ENCODE assay signal across 8 cellular contexts in genomic region chr9:129568560-129569505, GRCh38. TPM values are rescaled to one million over a fixed set of nuclear protein-coding genes. Genes with fewer than 3 reads are reported as not detected.
DNase-seq lines count a peak whose midpoint lies in the region; ATAC-seq and TF ChIP-seq lines count a peak whose summit lies in the region.

No MANE protein-coding gene starts in this region.

- ATAC-seq in HG03469 (IDR thresholded peaks at IDR 0.05; ENCODE audit: unreplicated experiment): no peak

- no peak for TF ChIP-seq POLR2A in adrenal gland (IDR thresholded peaks at IDR 0.05)

- 6 to 20% (median 11%) methylated on average over 16 to 91 of the region's 92 CpGs for WGBS in adrenal gland, 4 donors

- in situ Hi-C loops in ACHN (cut with HindIII; ENCODE audit: low pct_ligation_motif_present, low pct_unique_long_range_greater_than_20kb, low sequenced_read_pairs): no loop called here

- intact Hi-C loops in adrenal gland (cut with DNase I): no loop called here

- peak overlapping the region; percentile 75 for H3K9ac ChIP-seq in HUES6 (ENCODE audit: low read length)

- H3K4me3 ChIP-seq in HUES6 (ENCODE audit: low read depth, low read length) (peak overlapping the region; percentile 83), adrenal gland (peak overlapping the region in 2 of 4 donors; percentile 20 to 71), retinal pigment epithelial cell (ENCODE audit: low read length) (peak overlapping the region; percentile 51)

- H3K9me3 ChIP-seq in HUES6 (ENCODE audit: control insufficient read depth, insufficient read depth, low read depth, low read length): peaks cover 15% of the 10 kb centered on the region; the same call in 1 of the 2 replicates
- no peaks in the 10 kb centered on the region for H3K9me3 ChIP-seq in adrenal gland (replicated peaks in 1 of 3)

- H3K36me3 ChIP-seq in HUES6 (ENCODE audit: control insufficient read depth, insufficient read depth, low read length): no peaks in the 10 kb centered on the region
- no peaks in the 10 kb centered on the region for H3K36me3 ChIP-seq in adrenal gland (replicated peaks in 1 of 2)

- H3K4me1 ChIP-seq in HUES6 (ENCODE audit: control insufficient read depth, insufficient read depth, low read length) (peaks cover 41% of the 10 kb centered on the region), adrenal gland (replicated peaks in 1 of 2) (peaks cover 31 to 45% of the 10 kb centered on the region in 2 donors)

- no peaks in the 10 kb centered on the region for H3K27me3 ChIP-seq in HUES6 (ENCODE audit: control insufficient read depth, insufficient read depth, low read length)
- H3K27me3 ChIP-seq in adrenal gland: no peaks in the 10 kb centered on the region

- peak; percentile 24 for DNase-seq in ACHN
- peak; percentile 49 to 71 (median 61) for DNase-seq in adrenal gland
- DNase-seq in hypothalamus (lab: John Stamatoyannopoulos, UW): peak in 37 of 51 donors; percentile 20 to 73 (median 49)
- no peak for DNase-seq in retinal pigment epithelial cell (ENCODE audit: low read depth)
- DNase-seq in germinal center (ENCODE audit: low spot score): no peak
- DNase-seq in NCI-H1694 treated with DMSO at 0.1 percent for 48 hours (lab: John Stamatoyannopoulos, UW): no peak

- H3K27ac ChIP-seq in HUES6 (ENCODE audit: low read depth, low read length): peak overlapping the region; percentile 45; the same call in 1 of the 2 replicates
- peak overlapping the region; percentile 37 to 93 (median 88) for H3K27ac ChIP-seq in adrenal gland

- no peak for TF ChIP-seq CTCF in adrenal gland (IDR thresholded peaks at IDR 0.05)
- TF ChIP-seq CTCF in retinal pigment epithelial cell (conservative IDR thresholded peaks at IDR 0.05; ENCODE audit: low read depth, low read length): no peak

RNA-seq across cellular contexts. Expression of gene C9orf50, which starts 52.1 kb away (rescaled TPM):
- total RNA-seq in adrenal gland: under 1 TPM in 2 of 8 donors, not detected in 6; 0.14 to 0.37 TPM
- polyA plus RNA-seq in adrenal gland: under 1 TPM in 2 of 3 donors, not detected in 1; 0.56 to 0.74 TPM

RNA-seq across cellular contexts. Expression of gene NTMT1, which starts 57.1 kb away (rescaled TPM):
- 100 to 1,000 TPM in 4 of 8 donors, 10 to 100 TPM in 4; 27.2 to 190 (median 88.3) TPM for total RNA-seq in adrenal gland
- polyA plus RNA-seq in adrenal gland: 100 to 1,000 TPM in 1 of 3 donors, 10 to 100 TPM in 2; 40.0 to 122 (median 87.5) TPM

Comparison
In these comparisons a context has a peak if more than half of its experiments do, and no peak if none do; other contexts are left out.
1. DNase-seq: peak in ACHN (single experiment), adrenal gland (7 of 7) and hypothalamus (37 of 51); none in retinal pigment epithelial cell (single experiment), germinal center (single experiment) and NCI-H1694 treated with DMSO at 0.1 percent for 48 hours (single experiment).